16 cellular contexts compared by ENCODE assay signal in the genomic region with DNA sequence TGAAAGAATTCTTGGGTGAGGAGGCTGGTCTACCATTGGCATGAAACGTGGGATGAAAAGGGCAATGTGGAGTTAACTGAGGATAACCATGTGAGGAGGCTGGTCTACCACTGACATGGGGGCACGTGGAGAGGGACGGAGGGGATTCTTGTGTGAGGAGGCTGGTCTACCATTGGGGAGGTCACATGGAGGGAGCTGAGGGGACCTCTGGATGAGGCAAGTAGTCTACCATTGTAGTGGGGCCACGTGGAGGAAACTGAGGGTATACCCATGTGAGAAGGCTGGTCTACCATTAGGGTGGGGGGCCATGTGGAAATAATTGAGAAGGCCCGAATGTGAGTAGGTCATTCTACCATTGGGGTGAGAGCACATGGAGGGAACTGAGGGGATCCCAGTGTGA.
"Had no signal": no experiment of that assay in that cellular context is flagged by ENCODE, and none has a peak within 500 bp of the region (broad histone marks: within the 10 kb centered on the region; RNA-seq: fewer than 3 reads in every experiment).

No MANE protein-coding gene starts in this region.

- H3K27ac ChIP-seq: adrenal gland, epithelial cell of prostate, foreskin keratinocyte had no signal

- H3K27ac Mint-ChIP-seq: activated CD4-positive, alpha-beta T cell treated with anti-CD3 and anti-CD28 coated beads for 36 hours; activated naive CD4-positive, alpha-beta T cell treated with anti-CD3 and anti-CD28 coated beads, Interleukin-2, amount 50 U/mL, for 72 hours; activated T-helper 2 cell treated with anti-CD3 and anti-CD28 coated beads, Interferon-gamma antibody, Interleukin-2, Interleukin-4, amounts not matched to agents 10 μg/mL and 5 μg/mL and 100 μg/mL, durations not matched to agents 14 hours and 24 hours and 36 hours; nephron; stimulated activated naive CD8-positive, alpha-beta T cell treated with anti-CD3 and anti-CD28 coated beads, Interleukin-15, amount 100 ng/mL, for 72 hours; WTC11 had no signal

- H3K36me3 ChIP-seq: adrenal gland had no signal

- DNase-seq: activated CD4-positive, alpha-beta T cell treated with anti-CD3 and anti-CD28 coated beads for 36 hours; activated CD4-positive, alpha-beta T cell treated with anti-CD3 and anti-CD28 coated beads, Interleukin-2, amount 50 U/mL, for 48 hours; foreskin keratinocyte; hippocampal formation; midbrain; stimulated activated CD4-positive, alpha-beta T cell treated with anti-CD3 and anti-CD28 coated beads, Interleukin-15, amount 100 ng/mL, for 24 hours; stimulated activated CD4-positive, alpha-beta T cell treated with anti-CD3 and anti-CD28 coated beads, Interleukin-2, amount 100 ng/mL, for 48 hours; stimulated activated naive CD8-positive, alpha-beta T cell treated with anti-CD3 and anti-CD28 coated beads, Interleukin-15, amount 100 ng/mL, for 72 hours; T-helper 2 cell had no signal

- ATAC-seq: activated CD4-positive, alpha-beta T cell treated with anti-CD3 and anti-CD28 coated beads for 36 hours; activated naive CD4-positive, alpha-beta T cell treated with anti-CD3 and anti-CD28 coated beads, Interleukin-2, amount 50 U/mL, for 72 hours; foreskin keratinocyte; left lobe of liver; stimulated activated naive CD8-positive, alpha-beta T cell treated with anti-CD3 and anti-CD28 coated beads, Interleukin-15, amount 100 ng/mL, for 72 hours; WTC11 had no signal

- H3K4me1 ChIP-seq: adrenal gland, foreskin keratinocyte had no signal

- H3K4me1 Mint-ChIP-seq: activated CD4-positive, alpha-beta T cell treated with anti-CD3 and anti-CD28 coated beads for 36 hours; nephron; stimulated activated naive CD8-positive, alpha-beta T cell treated with anti-CD3 and anti-CD28 coated beads, Interleukin-15, amount 100 ng/mL, for 72 hours had no signal

- H3K4me3 Mint-ChIP-seq: activated CD4-positive, alpha-beta T cell treated with anti-CD3 and anti-CD28 coated beads for 36 hours; nephron; stimulated activated naive CD8-positive, alpha-beta T cell treated with anti-CD3 and anti-CD28 coated beads, Interleukin-15, amount 100 ng/mL, for 72 hours; WTC11 had no signal

- H3K27me3 ChIP-seq: adrenal gland had no signal

- H3K9me3 ChIP-seq: adrenal gland had no signal

- H3K4me3 ChIP-seq: adrenal gland had no signal
